In the genomic region with DNA sequence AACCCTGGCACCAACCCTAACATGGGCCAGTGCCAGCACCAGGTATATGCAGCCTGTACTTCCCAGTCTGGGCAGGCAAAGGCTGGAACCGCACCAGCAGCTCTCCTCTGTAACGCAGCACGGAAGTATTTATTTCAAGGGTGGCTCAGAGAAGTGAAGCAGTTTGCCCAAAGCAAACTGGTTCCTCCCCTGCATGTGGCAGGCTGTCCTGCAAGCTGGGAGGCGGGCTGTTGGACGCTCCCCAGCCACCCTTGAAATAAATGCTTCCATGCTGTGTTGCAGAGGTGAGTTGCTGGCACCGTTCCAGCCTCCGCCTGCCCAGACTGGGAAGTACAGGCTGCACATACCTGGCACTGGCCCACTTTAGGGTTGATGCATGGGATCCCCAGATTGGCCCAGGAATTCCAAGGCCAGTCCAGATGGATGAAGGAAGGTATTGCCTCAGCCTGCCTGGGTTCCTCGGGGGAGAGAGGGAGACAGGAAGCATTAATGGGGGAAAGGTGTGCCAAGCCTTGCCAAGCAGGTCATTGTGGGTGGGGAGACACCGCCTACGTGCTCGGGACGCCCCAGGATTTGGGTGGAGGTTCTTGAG, we compare ENCODE assay signal across 9 cellular contexts. TPM values are rescaled to one million over a fixed set of nuclear protein-coding genes. Genes with fewer than 3 reads are reported as not detected.
DNase-seq lines count a peak whose midpoint lies in the region; ATAC-seq and TF ChIP-seq lines count a peak whose summit lies in the region.
"Had no signal": no experiment of that assay in that cellular context is flagged by ENCODE, and none has a peak within 500 bp of the region (broad histone marks: within the 10 kb centered on the region; RNA-seq: fewer than 3 reads in every experiment).

No MANE protein-coding gene starts in this region.

- H3K36me3 ChIP-seq in Panc1 (ENCODE audit: control insufficient read depth, insufficient read depth, low read length) (no peaks in the 10 kb centered on the region), left ventricle myocardium inferior (no peaks in the 10 kb centered on the region)

- no peaks in the 10 kb centered on the region for H3K9me3 ChIP-seq in Panc1 (ENCODE audit: control insufficient read depth, insufficient read depth, low read depth, low read length)
- no peaks in the 10 kb centered on the region for H3K9me3 ChIP-seq in left ventricle myocardium inferior (replicated peaks)

- H3K27me3 Mint-ChIP-seq in stimulated activated memory B cell treated with anti-CD40 and anti-IgM and Interleukin-4, amounts not matched to agents 10 μg/mL and 1 μg/mL and 100 μg/mL, for 72 hours: no peaks in the 10 kb centered on the region

- H3K4me3 Mint-ChIP-seq in stimulated activated memory B cell treated with anti-CD40 and anti-IgM and Interleukin-4, amounts not matched to agents 10 μg/mL and 1 μg/mL and 100 μg/mL, for 72 hours: no peak overlapping the region

- no TSS peak for BruUV-seq in Panc1 (replicated peaks; lab: Mats Ljungman, UMichigan)

- DNase-seq in NCI-H187 (lab: John Stamatoyannopoulos, UW): peak; percentile 41 to 69
- no peak for DNase-seq in NCI-H187 treated with DMSO at 0.1 percent for 48 hours (lab: John Stamatoyannopoulos, UW)
- DNase-seq in Panc1 (ENCODE audit: low read depth, low spot score): no peak
- DNase-seq in left ventricle myocardium inferior: peak; percentile 21
- DNase-seq in hypothalamus (lab: John Stamatoyannopoulos, UW): no peak
- DNase-seq: NCI-H1436 had no signal

- in situ Hi-C loops in Panc1 (cut with HindIII; ENCODE audit: low pct_unique_long_range_greater_than_20kb, low sequenced_read_pairs): no loop called here

- H3K27me3 ChIP-seq in Panc1 (ENCODE audit: control insufficient read depth, insufficient read depth, low read length) (no peaks in the 10 kb centered on the region), left ventricle myocardium inferior (ENCODE audit: low read depth) (no peaks in the 10 kb centered on the region)

- POLR2A ChIA-PET in Panc1 (lab: Charles Lee): no interaction called here

- no peaks in the 10 kb centered on the region for H3K9me3 Mint-ChIP-seq in stimulated activated memory B cell treated with anti-CD40 and anti-IgM and Interleukin-4, amounts not matched to agents 10 μg/mL and 1 μg/mL and 100 μg/mL, for 72 hours

- H3K27ac Mint-ChIP-seq in stimulated activated memory B cell treated with anti-CD40 and anti-IgM and Interleukin-4, amounts not matched to agents 10 μg/mL and 1 μg/mL and 100 μg/mL, for 72 hours: peak overlapping the region; percentile 88

- intact Hi-C loops in Panc1 (cut with micrococcal nuclease; ENCODE audit: unreplicated experiment): no loop called here
- intact Hi-C loops in left ventricle myocardium inferior (cut with micrococcal nuclease): no loop called here

- CTCF ChIA-PET in Panc1 (lab: Charles Lee): no interaction called here

- no peak for TF ChIP-seq CTCF in Panc1 (IDR thresholded peaks at IDR 0.05)
- no peak for TF ChIP-seq CTCF in left ventricle myocardium inferior (IDR thresholded peaks at IDR 0.05; ENCODE audit: borderline replicate concordance)

- H3K4me3 ChIP-seq in Panc1 (ENCODE audit: low read depth in 2 of 2, low read length in 2 of 2): no peak overlapping the region
- H3K4me3 ChIP-seq in left ventricle myocardium inferior: no peak overlapping the region

- H3K27ac ChIP-seq in Panc1 (ENCODE audit: low read length) (no peak overlapping the region), left ventricle myocardium inferior (replicated peaks) (no peak overlapping the region)

- H3K4me1 ChIP-seq in Panc1 (ENCODE audit: control insufficient read depth, insufficient read depth, low read length) (peaks cover 16% of the 10 kb centered on the region), left ventricle myocardium inferior (peaks cover 30% of the 10 kb centered on the region)

- H3K36me3 Mint-ChIP-seq in stimulated activated memory B cell treated with anti-CD40 and anti-IgM and Interleukin-4, amounts not matched to agents 10 μg/mL and 1 μg/mL and 100 μg/mL, for 72 hours: peaks cover 12% of the 10 kb centered on the region

- peaks cover 51% of the 10 kb centered on the region for H3K4me1 Mint-ChIP-seq in stimulated activated memory B cell treated with anti-CD40 and anti-IgM and Interleukin-4, amounts not matched to agents 10 μg/mL and 1 μg/mL and 100 μg/mL, for 72 hours

- ATAC-seq in Panc1 (peak; percentile 23; the same call in 1 of the 2 replicates), HG03460 (IDR thresholded peaks at IDR 0.05; ENCODE audit: unreplicated experiment) (no peak)
- ATAC-seq in stimulated activated memory B cell treated with anti-CD40 and anti-IgM and Interleukin-4, amounts not matched to agents 10 μg/mL and 1 μg/mL and 100 μg/mL, for 72 hours: no peak
- ATAC-seq in activated CD4-positive, CD25-positive, alpha-beta regulatory T cell treated with anti-CD3 and anti-CD28 coated beads, Interleukin-2, amount 50 U/mL, for 24 hours: no peak

RNA-seq across cellular contexts. Expression of gene PPARD, which starts 49.8 kb away (rescaled TPM):
- total RNA-seq in Panc1 (2021; ENCODE audit: unreplicated experiment): 14.4 TPM
- polyA plus RNA-seq in Panc1 (2012; ENCODE audit: insufficient read length): 17.8 TPM
- total RNA-seq in left ventricle myocardium inferior: 14.9 TPM

RNA-seq across cellular contexts. Expression of gene FANCE, which starts 59.9 kb away (rescaled TPM):
- total RNA-seq in Panc1 (2021; ENCODE audit: unreplicated experiment) (4.3 TPM), left ventricle myocardium inferior (3.7 TPM)
- 2.8 TPM for polyA plus RNA-seq in Panc1 (2012; ENCODE audit: insufficient read length)

Comparison
In these comparisons a context has a peak if more than half of its experiments do, and no peak if none do; other contexts are left out.
1. DNase-seq: peak in NCI-H187 (2 of 2) and left ventricle myocardium inferior (single experiment); none in NCI-H187 treated with DMSO at 0.1 percent for 48 hours (single experiment), Panc1 (single experiment) and hypothalamus (0 of 51).